In genomic region chr12:119850330-119850729, GRCh38 we compare ENCODE assay signal across 26 cellular contexts.
"Had no signal": no experiment of that assay in that cellular context is flagged by ENCODE, and none has a peak within 500 bp of the region (broad histone marks: within the 10 kb centered on the region; RNA-seq: fewer than 3 reads in every experiment).

No MANE protein-coding gene starts in this region.

- FAIRE-seq: keratinocyte had no signal

- H3K27me3 Mint-ChIP-seq: memory B cell; naive thymus-derived CD4-positive, alpha-beta T cell; natural killer cell treated with Interleukin-12 subunit alpha and Interleukin-12 subunit beta and Interleukin-15 and Interleukin-18, amount 100 ng/mL, for 72 hours; progenitor cell of endocrine pancreas; stimulated activated naive CD8-positive, alpha-beta T cell treated with anti-CD3 and anti-CD28 coated beads, Interleukin-15, amount 100 ng/mL, for 72 hours; type B pancreatic cell had no signal

- H3K27ac Mint-ChIP-seq: memory B cell; natural killer cell treated with Interleukin-12 subunit alpha and Interleukin-12 subunit beta and Interleukin-15 and Interleukin-18, amount 100 ng/mL, for 72 hours; progenitor cell of endocrine pancreas; type B pancreatic cell had no signal

- H3K9me3 ChIP-seq: left lung, mucosa of descending colon, ovary, right atrium auricular region, tibial nerve, uterus had no signal

- H3K27me3 ChIP-seq: left lung, ovary, right atrium auricular region, tibial nerve, uterus had no signal

- H3K9me3 Mint-ChIP-seq: memory B cell; natural killer cell treated with Interleukin-12 subunit alpha and Interleukin-12 subunit beta and Interleukin-15 and Interleukin-18, amount 100 ng/mL, for 72 hours; stimulated activated naive CD8-positive, alpha-beta T cell treated with anti-CD3 and anti-CD28 coated beads, Interleukin-15, amount 100 ng/mL, for 72 hours; type B pancreatic cell had no signal

- H3K36me3 Mint-ChIP-seq: memory B cell; natural killer cell treated with Interleukin-12 subunit alpha and Interleukin-12 subunit beta and Interleukin-15 and Interleukin-18, amount 100 ng/mL, for 72 hours had no signal

- H3K36me3 ChIP-seq: ovary, right atrium auricular region, tibial nerve, uterus had no signal

- H3K4me1 ChIP-seq: left lung, right atrium auricular region, tibial nerve, uterus had no signal

- ATAC-seq: left cardiac atrium; left lung; mucosa of descending colon; naive thymus-derived CD4-positive, alpha-beta T cell; natural killer cell treated with Interleukin-12 subunit alpha and Interleukin-12 subunit beta and Interleukin-15 and Interleukin-18, amount 100 ng/mL, for 72 hours; sciatic nerve; stimulated activated naive CD8-positive, alpha-beta T cell treated with anti-CD3 and anti-CD28 coated beads, Interleukin-15, amount 100 ng/mL, for 72 hours had no signal

- H3K4me3 ChIP-seq: left lung, lung, mucosa of descending colon, ovary, right atrium auricular region, skin epidermis, tibial nerve, uterus had no signal

- H3K4me1 Mint-ChIP-seq: memory B cell; naive thymus-derived CD4-positive, alpha-beta T cell; stimulated activated naive CD8-positive, alpha-beta T cell treated with anti-CD3 and anti-CD28 coated beads, Interleukin-15, amount 100 ng/mL, for 72 hours had no signal

- DNase-seq: hippocampal formation; kidney glomerular epithelial cell; left cardiac atrium; left lung; midbrain; mucosa of descending colon; naive thymus-derived CD4-positive, alpha-beta T cell; ovary; stimulated activated CD4-positive, alpha-beta T cell treated with anti-CD3 and anti-CD28 coated beads, Interleukin-12 subunit alpha, Interleukin-12 subunit beta, amount 100 ng/mL, for 4 hours; stimulated activated CD4-positive, alpha-beta T cell treated with anti-CD3 and anti-CD28 coated beads, Interleukin-15, amount 100 ng/mL, for 24 hours; stimulated activated CD4-positive, alpha-beta T cell treated with anti-CD3 and anti-CD28 coated beads, Interleukin-2, amount 100 ng/mL, for 24 hours; stimulated activated CD4-positive, alpha-beta T cell treated with anti-CD3 and anti-CD28 coated beads, Interleukin-4, amount 100 ng/mL, for 1 hour; stimulated activated naive CD4-positive, alpha-beta T cell treated with Interleukin-2 at 50 U/mL for 16 hours; stimulated activated naive CD8-positive, alpha-beta T cell treated with anti-CD3 and anti-CD28 coated beads, Interleukin-15, amount 100 ng/mL, for 72 hours; substantia nigra; uterus had no signal

- H3K27ac ChIP-seq: left lung, ovary, right atrium auricular region, skin epidermis, tibial nerve, uterus had no signal

- H3K4me3 Mint-ChIP-seq: memory B cell; naive thymus-derived CD4-positive, alpha-beta T cell; natural killer cell treated with Interleukin-12 subunit alpha and Interleukin-12 subunit beta and Interleukin-15 and Interleukin-18, amount 100 ng/mL, for 72 hours; stimulated activated naive CD8-positive, alpha-beta T cell treated with anti-CD3 and anti-CD28 coated beads, Interleukin-15, amount 100 ng/mL, for 72 hours; type B pancreatic cell had no signal
